8 cellular contexts compared by ENCODE assay signal in genomic region chr18:62183578-62184195, GRCh38. TPM values are rescaled to one million over a fixed set of nuclear protein-coding genes. Genes with fewer than 3 reads are reported as not detected.
DNase-seq lines count a peak whose midpoint lies in the region; ATAC-seq and TF ChIP-seq lines count a peak whose summit lies in the region.

No MANE protein-coding gene starts in this region.

- H3K36me3 ChIP-seq in Caco-2 (ENCODE audit: control insufficient read depth, insufficient read depth, low read length) (no peaks in the 10 kb centered on the region), OCI-LY1 (ENCODE audit: insufficient read depth, low read length) (peaks cover 5% of the 10 kb centered on the region; the same call in 1 of the 2 replicates), kidney epithelial cell (ENCODE audit: control insufficient read depth, insufficient read depth, low read length) (no peaks in the 10 kb centered on the region)

- H3K4me2 ChIP-seq in OCI-LY1 (ENCODE audit: low read length), result no peak overlapping the region

- DNase-seq in Caco-2, result peak in 1 of 2 experiments; percentile 25
- peak; percentile 54 for DNase-seq in HCEC 1CT
- DNase-seq in astrocyte of the hippocampus (ENCODE audit: low read depth, low spot score), result peak; percentile 69
- DNase-seq in kidney epithelial cell (ENCODE audit: low read depth), result no peak
- DNase-seq in stimulated activated naive CD4-positive, alpha-beta T cell treated with Interleukin-2 at 50 U/mL for 16 hours (lab: John Stamatoyannopoulos, UW), result peak; percentile 4

- TF ChIP-seq CTCF in Caco-2 (IDR thresholded peaks at IDR 0.05; ENCODE audit: insufficient read depth in 1 of 2, low read depth in 1 of 2, low read length in 1 of 2, severe bottlenecking in 1 of 2, unreplicated experiment in 1 of 2) (peak; percentile 62 to 72), OCI-LY1 (IDR thresholded peaks at IDR 0.05; ENCODE audit: low read length) (peak; percentile 88), kidney epithelial cell (IDR thresholded peaks at IDR 0.05; ENCODE audit: insufficient read depth, low read length, poor library complexity, severe bottlenecking) (peak; percentile 93)

- no peak overlapping the region for H3K27ac ChIP-seq in OCI-LY1 (ENCODE audit: low read depth, low read length, poor library complexity, severe bottlenecking)

- H2AFZ ChIP-seq in OCI-LY1 (ENCODE audit: low read length), result no peak overlapping the region

- H3K4me1 Mint-ChIP-seq in Caco-2 (ENCODE audit: low read depth, unreplicated experiment), result no peaks in the 10 kb centered on the region

- intact Hi-C loops in Caco-2 (cut with micrococcal nuclease; ENCODE audit: unreplicated experiment), result loop anchor here (1.0 to 10.0 kb wide), 2 partner anchors 66 to 341 kb away; partner anchors contain the start of gene ZCCHC2

- no peak overlapping the region for H3K4me3 Mint-ChIP-seq in Caco-2 (ENCODE audit: unreplicated experiment)

- no peaks in the 10 kb centered on the region for H3K27me3 Mint-ChIP-seq in Caco-2 (ENCODE audit: insufficient read depth, unreplicated experiment)

- POLR2A ChIA-PET in Caco-2 (lab: Charles Lee), result no interaction called here

- H3K9me3 ChIP-seq in Caco-2 (no peaks in the 10 kb centered on the region), OCI-LY1 (ENCODE audit: low read length) (no peaks in the 10 kb centered on the region)

- H3K27ac Mint-ChIP-seq in Caco-2 (ENCODE audit: unreplicated experiment), result no peak overlapping the region

- H4K20me1 ChIP-seq in OCI-LY1 (ENCODE audit: insufficient read depth, low read length), result no peaks in the 10 kb centered on the region

- no peak for ATAC-seq in GM18517 (IDR thresholded peaks at IDR 0.05; ENCODE audit: unreplicated experiment)
- ATAC-seq in GM19452 (IDR thresholded peaks at IDR 0.05; ENCODE audit: unreplicated experiment), result no peak

- no peak overlapping the region for H3K4me3 ChIP-seq in Caco-2 (ENCODE audit: low read depth, low read length)
- no peak overlapping the region for H3K4me3 ChIP-seq in OCI-LY1 (ENCODE audit: low read depth, low read length, poor library complexity, severe bottlenecking)
- no peak overlapping the region for H3K4me3 ChIP-seq in kidney epithelial cell (ENCODE audit: low read depth, low read length)

- CTCF ChIA-PET in Caco-2 (lab: Charles Lee), result no interaction called here

- no peak overlapping the region for H3K9ac ChIP-seq in OCI-LY1 (ENCODE audit: low read length)

- no peaks in the 10 kb centered on the region for H3K9me3 Mint-ChIP-seq in Caco-2 (ENCODE audit: unreplicated experiment)

- H3K36me3 Mint-ChIP-seq in Caco-2 (ENCODE audit: insufficient read depth, unreplicated experiment), result peaks cover 21% of the 10 kb centered on the region

- peaks cover 43% of the 10 kb centered on the region for H3K79me2 ChIP-seq in OCI-LY1 (ENCODE audit: insufficient read depth, low read length)

- H3K4me1 ChIP-seq in Caco-2, result no peaks in the 10 kb centered on the region
- peaks cover 53% of the 10 kb centered on the region for H3K4me1 ChIP-seq in OCI-LY1 (ENCODE audit: insufficient read depth, low read length, severe bottlenecking)

- no TSS peak for BruUV-seq in Caco-2 (replicated peaks; lab: Mats Ljungman, UMichigan)

- H3K27me3 ChIP-seq in Caco-2 (replicated peaks; ENCODE audit: control insufficient read depth, insufficient read depth, low read length), result no peaks in the 10 kb centered on the region
- H3K27me3 ChIP-seq in OCI-LY1 (ENCODE audit: insufficient read depth, low read length), result no peaks in the 10 kb centered on the region
- H3K27me3 ChIP-seq in kidney epithelial cell (ENCODE audit: control insufficient read depth, insufficient read depth, low read length), result no peaks in the 10 kb centered on the region

- no peaks in the 10 kb centered on the region for H3K9me2 ChIP-seq in OCI-LY1 (ENCODE audit: low read depth, low read length)

- H3F3A ChIP-seq in OCI-LY1 (ENCODE audit: insufficient read depth, low read length), result no peaks in the 10 kb centered on the region

RNA-seq across cellular contexts. Expression of gene PIGN, which starts 3.2 kb away (rescaled TPM):
- total RNA-seq in Caco-2 (2022) (22.8 and 23.4 TPM in 2 replicates), kidney epithelial cell (17.2 and 22.6 TPM in 2 replicates)

RNA-seq across cellular contexts. Expression of gene RELCH, which starts 3.4 kb away (rescaled TPM):
- total RNA-seq in Caco-2 (2022) (16.8 and 19.6 TPM in 2 replicates), kidney epithelial cell (17.4 and 21.5 TPM in 2 replicates)
